Comparison of ENCODE assay signal across 18 cellular contexts in the genomic region with DNA sequence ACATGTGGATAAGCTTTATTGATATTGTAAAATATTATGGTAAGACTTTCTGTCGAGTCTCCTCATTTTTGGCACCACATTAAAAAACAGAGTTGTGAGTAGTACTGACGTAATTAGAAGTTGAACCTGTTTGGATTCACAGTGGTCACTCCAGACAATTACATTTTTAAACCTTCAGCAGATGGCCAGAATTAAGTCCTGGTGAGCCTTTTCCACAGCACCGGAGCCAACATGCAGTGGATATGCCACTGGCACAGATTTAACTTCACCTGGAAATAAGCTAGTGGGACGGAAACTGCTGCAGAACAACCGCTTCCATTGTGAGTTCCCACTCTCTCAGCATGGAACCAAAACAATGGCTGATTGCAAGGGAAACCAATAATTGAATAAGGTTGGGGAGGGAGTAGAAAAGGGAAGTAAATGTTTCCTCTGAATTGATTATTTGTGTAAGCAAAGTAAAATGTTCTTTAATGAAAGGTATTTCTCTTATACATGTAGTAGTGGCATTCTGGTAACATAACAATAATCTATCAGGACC.
DNase-seq lines count a peak whose midpoint lies in the region; TF ChIP-seq lines count a peak whose summit lies in the region.
"Had no signal": no experiment of that assay in that cellular context is flagged by ENCODE, and none has a peak within 500 bp of the region (broad histone marks: within the 10 kb centered on the region; RNA-seq: fewer than 3 reads in every experiment).

No MANE protein-coding gene starts in this region.

- H3K36me3 ChIP-seq in HUES48 (ENCODE audit: control insufficient read depth, insufficient read depth, low read length) (no peaks in the 10 kb centered on the region), endodermal cell (ENCODE audit: control insufficient read depth, insufficient read depth, low read length) (no peaks in the 10 kb centered on the region), transverse colon (no peaks in the 10 kb centered on the region), left ventricle myocardium inferior (no peaks in the 10 kb centered on the region)
- H3K36me3 ChIP-seq: HAP-1, MG63 had no signal

- peaks cover 40% of the 10 kb centered on the region for H3K4me1 Mint-ChIP-seq in endodermal cell
- H3K4me1 Mint-ChIP-seq: IgD-negative memory B cell had no signal

- H3K4me3 ChIP-seq in HUES48 (ENCODE audit: low read depth, low read length), result no peak overlapping the region
- H3K4me3 ChIP-seq in endodermal cell (ENCODE audit: low read length), result peak overlapping the region; percentile 19
- no peak overlapping the region for H3K4me3 ChIP-seq in transverse colon
- no peak overlapping the region for H3K4me3 ChIP-seq in left ventricle myocardium inferior
- H3K4me3 ChIP-seq: HAP-1, MG63, SK-N-MC had no signal

- H3K27ac ChIP-seq in HUES48 (ENCODE audit: low read depth, low read length) (peak overlapping the region; percentile 39), endodermal cell (ENCODE audit: low read depth, low read length) (no peak overlapping the region), transverse colon (peak overlapping the region; percentile 1 to 61 (median 46)), left ventricle myocardium inferior (replicated peaks) (no peak overlapping the region)
- H3K27ac ChIP-seq: HL-60, SK-N-MC had no signal

- DNase-seq in NCI-H82 treated with DMSO at 0.1 percent for 48 hours (lab: John Stamatoyannopoulos, UW; ENCODE audit: unreplicated experiment) (peak; percentile 16), endodermal cell (no peak), transverse colon (no peak), medulla oblongata (ENCODE audit: extremely low spot score) (no peak), left ventricle myocardium inferior (no peak), H4 (ENCODE audit: low spot score) (no peak)
- DNase-seq: ACHN, DMS79, Karpas-422, MG63, NCI-H1048, NCI-H1436 treated with DMSO at 0.1 percent for 48 hours, NCI-H510A had no signal

- in situ Hi-C loops in transverse colon (cut with MboI; ENCODE audit: low pct_ligation_motif_present in 1 of 4, low pct_unique_long_range_greater_than_20kb in 1 of 4, low sequenced_read_pairs in 3 of 4), result no loop called here

- H3K27me3 ChIP-seq in HUES48 (ENCODE audit: control insufficient read depth, insufficient read depth, low read length) (no peaks in the 10 kb centered on the region), endodermal cell (ENCODE audit: control insufficient read depth, insufficient read depth, low read length, poor library complexity, severe bottlenecking) (no peaks in the 10 kb centered on the region), transverse colon (no peaks in the 10 kb centered on the region), left ventricle myocardium inferior (ENCODE audit: low read depth) (no peaks in the 10 kb centered on the region)
- H3K27me3 ChIP-seq: MG63 had no signal

- H3K36me3 Mint-ChIP-seq in endodermal cell (ENCODE audit: low read depth), result no peaks in the 10 kb centered on the region
- H3K36me3 Mint-ChIP-seq: IgD-negative memory B cell had no signal

- 61 to 72% methylated on average over 4 to 5 of the region's 5 CpGs for WGBS in endodermal cell (ENCODE audit: insufficient coverage in 1 of 2, insufficient read length in 1 of 2), 2 experiments
- WGBS in transverse colon (ENCODE audit: low coverage in 1 of 2), 2 donors, result 43% methylated on average over 5 of the region's 5 CpGs

- TF ChIP-seq EP300 in transverse colon (IDR thresholded peaks at IDR 0.05; ENCODE audit: low read depth), result no peak

- no peak overlapping the region for H3K27ac Mint-ChIP-seq in endodermal cell
- H3K27ac Mint-ChIP-seq: IgD-negative memory B cell had no signal

- TF ChIP-seq CTCF in endodermal cell (conservative IDR thresholded peaks at IDR 0.05) (no peak), transverse colon (IDR thresholded peaks at IDR 0.05) (no peak), left ventricle myocardium inferior (IDR thresholded peaks at IDR 0.05; ENCODE audit: borderline replicate concordance) (no peak)

- H3K9ac ChIP-seq in HUES48 (ENCODE audit: low read depth, low read length) (no peak overlapping the region), endodermal cell (ENCODE audit: extremely low read depth, low read length, poor library complexity, severe bottlenecking) (no peak overlapping the region)

- intact Hi-C loops in transverse colon (cut with DNase I; ENCODE audit: low total_unique reads), result loop anchor here (5.0 kb wide), 1 partner anchor 1655 kb away; no protein-coding TSS in a partner anchor
- intact Hi-C loops in left ventricle myocardium inferior (cut with micrococcal nuclease), result no loop called here

- H3K4me1 ChIP-seq in HUES48 (ENCODE audit: control insufficient read depth, insufficient read depth, low read length) (peaks cover 33% of the 10 kb centered on the region), endodermal cell (ENCODE audit: control insufficient read depth, insufficient read depth, low read length) (peaks cover 14% of the 10 kb centered on the region), transverse colon (peaks cover 4 to 34% (median 12%) of the 10 kb centered on the region in 4 donors), left ventricle myocardium inferior (peaks cover 4% of the 10 kb centered on the region)
- H3K4me1 ChIP-seq: HAP-1 had no signal

- no peak for TF ChIP-seq POLR2A in transverse colon (IDR thresholded peaks at IDR 0.05)

- no peaks in the 10 kb centered on the region for H3K27me3 Mint-ChIP-seq in endodermal cell (ENCODE audit: insufficient read depth)
- H3K27me3 Mint-ChIP-seq: IgD-negative memory B cell had no signal

- H3K9me3 ChIP-seq in HUES48 (ENCODE audit: control insufficient read depth, insufficient read depth, low read length) (no peaks in the 10 kb centered on the region), endodermal cell (ENCODE audit: control insufficient read depth, low read length) (no peaks in the 10 kb centered on the region), transverse colon (no peaks in the 10 kb centered on the region), left ventricle myocardium inferior (replicated peaks) (no peaks in the 10 kb centered on the region)
- H3K9me3 ChIP-seq: HAP-1, MG63 had no signal

- no peaks in the 10 kb centered on the region for H3K9me3 Mint-ChIP-seq in endodermal cell

- H3K4me3 Mint-ChIP-seq in endodermal cell, result no peak overlapping the region
- H3K4me3 Mint-ChIP-seq: IgD-negative memory B cell had no signal

Comparison
In these comparisons a context has a peak if more than half of its experiments do, and no peak if none do; other contexts are left out.
1. H3K27ac ChIP-seq: peak in HUES48 (single experiment) and transverse colon (4 of 4); none in endodermal cell (single experiment) and left ventricle myocardium inferior (single experiment).